ENCODE assay signal across 1 cellular context in genomic region chr19:17511724-17512573, GRCh38.
A peak's percentile ranks its signal among the peaks of the same experiment; 100 is the strongest.
TF ChIP-seq lines count a peak whose summit lies in the region.

No MANE protein-coding gene starts in this region.

TF ChIP-seq in SK-N-SH, 30 proteins besides CTCF, POLR2A, EP300 and RAD21:
- TF ChIP-seq ZBTB33 (IDR thresholded peaks at IDR 0.05; ENCODE audit: borderline replicate concordance, low read depth): peak; percentile 75; the same call in 1 of the 2 replicates
- TF ChIP-seq FOXJ3 (CRISPR knock-in tag; IDR thresholded peaks at IDR 0.05): 0 out of 2 replicates have a peak, but pooled peaks have one; percentile 42
- no peak; the same call in 1 of the 2 replicates for TF ChIP-seq TAF1 (IDR thresholded peaks at IDR 0.05; ENCODE audit: borderline replicate concordance, low read depth, low read length)
- no peak; the same call in 1 of the 2 replicates for TF ChIP-seq POLR2AphosphoS5 (IDR thresholded peaks at IDR 0.05; ENCODE audit: low read depth, low read length)
- TF ChIP-seq IRF3 (IDR thresholded peaks at IDR 0.05; ENCODE audit: low read depth, low read length): no peak
- TF ChIP-seq FOXM1 (IDR thresholded peaks at IDR 0.05; ENCODE audit: low read depth): no peak
- TF ChIP-seq EZH2phosphoT487 (IDR thresholded peaks at IDR 0.05; ENCODE audit: borderline replicate concordance, low read depth): no peak
- peak; percentile 68; the same call in 1 of the 2 replicates for TF ChIP-seq MXI1 (IDR thresholded peaks at IDR 0.05; ENCODE audit: low read depth, low read length)
- TF ChIP-seq YY1 (IDR thresholded peaks at IDR 0.05; ENCODE audit: low read depth): peak; percentile 20; the same call in 1 of the 2 replicates
- TF ChIP-seq PBX3 (IDR thresholded peaks at IDR 0.05): no peak
- TF ChIP-seq GABPA (IDR thresholded peaks at IDR 0.05; ENCODE audit: low read depth): peak; percentile 6; the same call in 1 of the 2 replicates
- TF ChIP-seq SIN3A (IDR thresholded peaks at IDR 0.05; ENCODE audit: borderline replicate concordance, low read depth, low read length): peak; percentile 51; the same call in 1 of the 2 replicates
- TF ChIP-seq SMC3 (IDR thresholded peaks at IDR 0.05; ENCODE audit: low read depth, low read length): peak; percentile 15; the same call in 1 of the 2 replicates
- no peak for TF ChIP-seq FOSL2 (IDR thresholded peaks at IDR 0.05; ENCODE audit: borderline replicate concordance, low read depth)
- peak; percentile 27; the same call in 1 of the 2 replicates for TF ChIP-seq REST (IDR thresholded peaks at IDR 0.05; ENCODE audit: low read depth, low read length)
- TF ChIP-seq NFIC (IDR thresholded peaks at IDR 0.05; ENCODE audit: borderline replicate concordance): peak; percentile 42; the same call in 1 of the 2 replicates
- no peak for TF ChIP-seq USF1 (IDR thresholded peaks at IDR 0.05; ENCODE audit: borderline replicate concordance, low read depth)
- peak; percentile 59; the same call in 1 of the 2 replicates for TF ChIP-seq ELF1 (IDR thresholded peaks at IDR 0.05)
- peak; percentile 91 for TF ChIP-seq MAX (IDR thresholded peaks at IDR 0.05; ENCODE audit: low read depth)
